17 cellular contexts compared by ENCODE assay signal in genomic region chr9:5205071-5205470, GRCh38. TPM values are rescaled to one million over a fixed set of nuclear protein-coding genes. Genes with fewer than 3 reads are reported as not detected.
"Had no signal": no experiment of that assay in that cellular context is flagged by ENCODE, and none has a peak within 500 bp of the region (broad histone marks: within the 10 kb centered on the region; RNA-seq: fewer than 3 reads in every experiment).

No MANE protein-coding gene starts in this region.

- H3K36me3 ChIP-seq: right atrium auricular region, suprapubic skin had no signal

- H3K36me3 Mint-ChIP-seq: type B pancreatic cell, WTC11 had no signal

- H3K4me1 Mint-ChIP-seq: WTC11 had no signal

- H3K27ac ChIP-seq: body of pancreas, right atrium auricular region, suprapubic skin had no signal

- H3K27me3 Mint-ChIP-seq: activated CD4-positive, alpha-beta T cell treated with anti-CD3 and anti-CD28 coated beads, Interleukin-2, amount 10 ng/mL, durations not matched to agents 7 days and 5 days; dendritic cell treated with granulocyte-macrophage colony-stimulating factor and Interleukin-4, amounts not matched to agents 40 ng/mL and 50 ng/mL, for 4 days had no signal

- H3K4me3 Mint-ChIP-seq: activated CD4-positive, alpha-beta T cell treated with anti-CD3 and anti-CD28 coated beads, Interleukin-2, amount 10 ng/mL, durations not matched to agents 7 days and 5 days; activated naive CD4-positive, alpha-beta T cell treated with anti-CD3 and anti-CD28 coated beads for 36 hours; activated T-helper 1 cell treated with anti-CD3 and anti-CD28 coated beads, Interleukin-12 subunit alpha, Interleukin-12 subunit beta, Interleukin-2, Interleukin-4 antibody, amounts not matched to agents 30 ng/mL and 10 ng/mL and 1 ng/mL, durations not matched to agents 14 hours and 24 hours and 36 hours; dendritic cell treated with granulocyte-macrophage colony-stimulating factor and Interleukin-4, amounts not matched to agents 40 ng/mL and 50 ng/mL, for 4 days; naive thymus-derived CD8-positive, alpha-beta T cell; type B pancreatic cell; WTC11 had no signal

- H3K27me3 ChIP-seq: body of pancreas, right atrium auricular region, suprapubic skin had no signal

- H3K9me3 Mint-ChIP-seq: type B pancreatic cell had no signal

- H3K27ac Mint-ChIP-seq: activated CD4-positive, alpha-beta T cell treated with anti-CD3 and anti-CD28 coated beads, Interleukin-2, amount 10 ng/mL, durations not matched to agents 7 days and 5 days; activated naive CD4-positive, alpha-beta T cell treated with anti-CD3 and anti-CD28 coated beads for 36 hours; activated T-helper 1 cell treated with anti-CD3 and anti-CD28 coated beads, Interleukin-12 subunit alpha, Interleukin-12 subunit beta, Interleukin-2, Interleukin-4 antibody, amounts not matched to agents 30 ng/mL and 10 ng/mL and 1 ng/mL, durations not matched to agents 14 hours and 24 hours and 36 hours; dendritic cell treated with granulocyte-macrophage colony-stimulating factor and Interleukin-4, amounts not matched to agents 40 ng/mL and 50 ng/mL, for 4 days; type B pancreatic cell; WTC11 had no signal

- H3K9me3 ChIP-seq: body of pancreas, mucosa of descending colon, suprapubic skin had no signal

- ATAC-seq: body of pancreas; mucosa of descending colon; naive thymus-derived CD8-positive, alpha-beta T cell; WTC11 had no signal

- H3K4me3 ChIP-seq: body of pancreas, mucosa of descending colon, right atrium auricular region, suprapubic skin had no signal

- DNase-seq: activated CD4-positive, alpha-beta T cell treated with anti-CD3 and anti-CD28 coated beads, Interleukin-2, amount 10 ng/mL, durations not matched to agents 7 days and 5 days; activated naive CD4-positive, alpha-beta T cell treated with anti-CD3 and anti-CD28 coated beads for 36 hours; amniotic stem cell; body of pancreas; erythroblast; glutamatergic neuron; mucosa of descending colon; naive thymus-derived CD8-positive, alpha-beta T cell; stimulated activated naive CD4-positive, alpha-beta T cell; T-helper 1 cell had no signal

- H3K4me1 ChIP-seq: body of pancreas, right atrium auricular region, suprapubic skin had no signal

RNA-seq across cellular contexts. Expression of gene INSL6, which starts 19.6 kb away (rescaled TPM):
- total RNA-seq: activated CD4-positive, alpha-beta T cell treated with anti-CD3 and anti-CD28 coated beads, Interleukin-2, amount 10 ng/mL, durations not matched to agents 7 days and 5 days; activated naive CD4-positive, alpha-beta T cell treated with anti-CD3 and anti-CD28 coated beads for 36 hours; activated T-helper 1 cell treated with anti-CD3 and anti-CD28 coated beads, Interleukin-12 subunit alpha, Interleukin-12 subunit beta, Interleukin-2, Interleukin-4 antibody, amounts not matched to agents 30 ng/mL and 10 ng/mL and 1 ng/mL, durations not matched to agents 14 hours and 24 hours and 36 hours; body of pancreas; mucosa of descending colon; naive thymus-derived CD8-positive, alpha-beta T cell; posterior vena cava; right atrium auricular region; suprapubic skin; WTC11 had no signal
- polyA plus RNA-seq: naive thymus-derived CD8-positive, alpha-beta T cell had no signal

RNA-seq across cellular contexts. Expression of gene INSL4, which starts 26.1 kb away (rescaled TPM):
- total RNA-seq: activated CD4-positive, alpha-beta T cell treated with anti-CD3 and anti-CD28 coated beads, Interleukin-2, amount 10 ng/mL, durations not matched to agents 7 days and 5 days; activated naive CD4-positive, alpha-beta T cell treated with anti-CD3 and anti-CD28 coated beads for 36 hours; body of pancreas; mucosa of descending colon; naive thymus-derived CD8-positive, alpha-beta T cell; posterior vena cava; right atrium auricular region; suprapubic skin; WTC11 had no signal
- polyA plus RNA-seq: naive thymus-derived CD8-positive, alpha-beta T cell had no signal
